ENCODE assay signal across 2 cellular contexts in genomic region chr17:79832211-79833109, GRCh38.
TF ChIP-seq lines count a peak whose summit lies in the region.

No MANE protein-coding gene starts in this region.

TF ChIP-seq in A549, 52 proteins besides CTCF, POLR2A, EP300 and RAD21 (continues in another document):
- TF ChIP-seq ZNF302 (CRISPR knock-in tag; IDR thresholded peaks at IDR 0.05) (no peak), RNF2 (IDR thresholded peaks at IDR 0.05; ENCODE audit: borderline replicate concordance, low read depth) (no peak), JUN (IDR thresholded peaks at IDR 0.05) (peak in 1 of 2 experiments; percentile 80; a peak in 3 of 5 replicates), SMC3 (IDR thresholded peaks at IDR 0.05) (no peak), RARB (CRISPR knock-in tag; IDR thresholded peaks at IDR 0.05) (no peak), CHD2 (IDR thresholded peaks at IDR 0.05; ENCODE audit: low read length, partially characterized antibody) (no peak), NFE2L2 (conservative IDR thresholded peaks at IDR 0.05; ENCODE audit: low read length) (no peak), ELK1 (IDR thresholded peaks at IDR 0.05; ENCODE audit: low read depth, low read length) (no peak), HMGXB4 (CRISPR knock-in tag; IDR thresholded peaks at IDR 0.05; ENCODE audit: borderline replicate concordance) (no peak), ATOH8 (CRISPR knock-in tag; IDR thresholded peaks at IDR 0.05; ENCODE audit: low read depth) (no peak), CBX2 (IDR thresholded peaks at IDR 0.05; ENCODE audit: borderline replicate concordance, low read depth) (no peak), JUNB (IDR thresholded peaks at IDR 0.05) (no peak), HOXA7 (CRISPR knock-in tag; IDR thresholded peaks at IDR 0.05) (0 out of 2 replicates have a peak, but pooled peaks have one; percentile 12), RFX5 (IDR thresholded peaks at IDR 0.05) (no peak), ZFP36 (IDR thresholded peaks at IDR 0.05; ENCODE audit: borderline replicate concordance, partially characterized antibody) (no peak), MYC (IDR thresholded peaks at IDR 0.05; ENCODE audit: borderline replicate concordance, low read length) (no peak), KDM1A (IDR thresholded peaks at IDR 0.05; ENCODE audit: low read depth) (no peak), FOXS1 (CRISPR knock-in tag; IDR thresholded peaks at IDR 0.05) (no peak), KDM5A (IDR thresholded peaks at IDR 0.05) (no peak), NPAS2 (CRISPR knock-in tag; IDR thresholded peaks at IDR 0.05; ENCODE audit: borderline replicate concordance) (no peak), SREBF2 (IDR thresholded peaks at IDR 0.05) (no peak), HOXB13 (CRISPR knock-in tag; IDR thresholded peaks at IDR 0.05; ENCODE audit: low read depth) (no peak), CBX8 (IDR thresholded peaks at IDR 0.05) (no peak), USF2 (IDR thresholded peaks at IDR 0.05) (no peak), CEBPB (IDR thresholded peaks at IDR 0.05) (no peak), ZC3H11A (IDR thresholded peaks at IDR 0.05) (no peak), MAFK (IDR thresholded peaks at IDR 0.05; ENCODE audit: partially characterized antibody) (peak; percentile 69), ESRRA (IDR thresholded peaks at IDR 0.05; ENCODE audit: borderline replicate concordance, low read length) (no peak), E2F6 (IDR thresholded peaks at IDR 0.05; ENCODE audit: borderline replicate concordance, low read depth) (no peak), ZSCAN20 (CRISPR knock-in tag; IDR thresholded peaks at IDR 0.05) (no peak), HOXB5 (CRISPR knock-in tag; IDR thresholded peaks at IDR 0.05) (0 out of 2 replicates have a peak, but pooled peaks have one; percentile 51), GATA3 (IDR thresholded peaks at IDR 0.05; ENCODE audit: borderline replicate concordance) (no peak), FOSB (CRISPR knock-in tag; IDR thresholded peaks at IDR 0.05) (no peak), EHMT2 (IDR thresholded peaks at IDR 0.05; ENCODE audit: low read depth) (no peak), BCL3 (IDR thresholded peaks at IDR 0.05) (no peak), HEYL (CRISPR knock-in tag; IDR thresholded peaks at IDR 0.05) (no peak)

TF ChIP-seq in endothelial cell of umbilical vein, 7 proteins besides CTCF, POLR2A, EP300 and RAD21:
- TF ChIP-seq MAX (IDR thresholded peaks at IDR 0.05; ENCODE audit: insufficient read depth, insufficient read length) (no peak), EZH2 (IDR thresholded peaks at IDR 0.05; ENCODE audit: borderline replicate concordance, low read depth, low read length, severe bottlenecking) (peak; percentile 6), POLR2AphosphoS5 (IDR thresholded peaks at IDR 0.05; ENCODE audit: insufficient read depth, low read depth, low read length) (no peak), GATA2 (IDR thresholded peaks at IDR 0.05; ENCODE audit: insufficient read depth, insufficient read length, low read depth, low read length) (no peak)
